Comparison of ENCODE assay signal across 7 cellular contexts in the genomic region with DNA sequence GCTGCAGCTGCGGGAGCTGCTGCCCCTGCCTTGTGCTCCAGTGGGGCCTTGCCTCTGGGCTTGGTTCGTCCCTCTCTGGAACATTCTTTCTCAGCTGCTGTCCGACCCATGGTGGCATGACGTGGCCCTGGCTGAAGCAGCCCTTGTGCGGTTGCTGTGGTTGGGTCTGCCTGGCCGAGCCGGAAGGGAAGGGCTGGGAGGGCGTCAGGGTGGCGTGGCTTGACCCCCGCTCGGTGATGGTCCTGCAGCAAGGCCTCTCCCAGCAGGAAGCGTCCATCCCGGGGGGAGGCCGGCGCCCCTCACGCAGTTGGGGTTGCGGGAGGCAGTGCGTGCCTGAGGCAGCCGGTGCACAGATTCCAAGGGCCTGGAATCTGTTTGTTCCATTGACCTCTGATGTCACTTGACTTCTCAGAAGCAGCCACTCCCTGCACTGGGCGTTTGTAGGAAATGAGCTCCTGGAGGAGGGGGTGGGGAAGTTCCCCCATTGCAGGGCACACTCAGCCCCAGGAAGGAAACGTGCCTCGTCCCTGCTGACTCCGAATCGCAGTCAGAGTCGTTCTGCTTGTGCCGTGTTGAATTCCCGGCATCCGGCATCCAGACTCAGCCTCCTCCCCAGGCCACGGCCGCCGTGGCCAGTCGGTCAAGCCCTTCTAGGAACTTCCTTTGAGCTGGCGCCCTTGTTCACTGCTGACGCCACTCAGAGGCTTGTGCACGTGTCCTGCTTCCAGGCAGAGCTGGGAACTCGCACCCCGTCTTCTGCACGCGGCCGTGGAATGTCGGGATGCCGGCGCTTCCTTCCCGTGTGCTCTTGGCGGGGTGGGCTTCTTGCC. TPM values are rescaled to one million over a fixed set of nuclear protein-coding genes. Genes with fewer than 3 reads are reported as not detected.
DNase-seq lines count a peak whose midpoint lies in the region; ATAC-seq and TF ChIP-seq lines count a peak whose summit lies in the region.
"Had no signal": no experiment of that assay in that cellular context is flagged by ENCODE, and none has a peak within 500 bp of the region (broad histone marks: within the 10 kb centered on the region; RNA-seq: fewer than 3 reads in every experiment).

No MANE protein-coding gene starts in this region.

- H3K4me3 ChIP-seq in left ventricle myocardium inferior: peak overlapping the region; percentile 42

- no peaks in the 10 kb centered on the region for H3K9me3 Mint-ChIP-seq in stimulated activated effector memory CD8-positive, alpha-beta T cell treated with anti-CD3 and anti-CD28 coated beads, Interleukin-12 subunit alpha, Interleukin-12 subunit beta, amount 100 ng/mL, for 72 hours

- H3K4me3 Mint-ChIP-seq in stimulated activated effector memory CD8-positive, alpha-beta T cell treated with anti-CD3 and anti-CD28 coated beads, Interleukin-12 subunit alpha, Interleukin-12 subunit beta, amount 100 ng/mL, for 72 hours: no peak overlapping the region

- no peak overlapping the region for H3K27ac Mint-ChIP-seq in stimulated activated effector memory CD8-positive, alpha-beta T cell treated with anti-CD3 and anti-CD28 coated beads, Interleukin-12 subunit alpha, Interleukin-12 subunit beta, amount 100 ng/mL, for 72 hours

- H3K36me3 ChIP-seq in left ventricle myocardium inferior: no peaks in the 10 kb centered on the region

- TF ChIP-seq CTCF in left ventricle myocardium inferior (IDR thresholded peaks at IDR 0.05; ENCODE audit: borderline replicate concordance): no peak

- DNase-seq in activated CD4-positive, alpha-beta T cell treated with anti-CD3 and anti-CD28 coated beads for 48 hours: peak; percentile 76
- DNase-seq in activated CD4-positive, alpha-beta T cell treated with anti-CD3 and anti-CD28 coated beads, Interleukin-2, amount 50 U/mL, for 1 hour: no peak
- DNase-seq in left ventricle myocardium inferior (peak; percentile 78), 8988T (no peak)
- DNase-seq in stimulated activated effector memory CD8-positive, alpha-beta T cell treated with anti-CD3 and anti-CD28 coated beads, Interleukin-12 subunit alpha, Interleukin-12 subunit beta, amount 100 ng/mL, for 72 hours (ENCODE audit: low spot score in 2 of 2): no peak

- H3K27ac ChIP-seq in left ventricle myocardium inferior (replicated peaks): peak overlapping the region; percentile 96
- H3K27ac ChIP-seq: C4-2B had no signal

- H3K27me3 ChIP-seq in left ventricle myocardium inferior (ENCODE audit: low read depth): no peaks in the 10 kb centered on the region

- H3K4me1 ChIP-seq in left ventricle myocardium inferior: peaks cover 72% of the 10 kb centered on the region

- peak; percentile 38 for ATAC-seq in stimulated activated effector memory CD8-positive, alpha-beta T cell treated with anti-CD3 and anti-CD28 coated beads, Interleukin-12 subunit alpha, Interleukin-12 subunit beta, amount 100 ng/mL, for 72 hours
- no peak for ATAC-seq in HG03139 (IDR thresholded peaks at IDR 0.05; ENCODE audit: unreplicated experiment)

- no peaks in the 10 kb centered on the region for H3K9me3 ChIP-seq in left ventricle myocardium inferior (replicated peaks)

- H3K36me3 Mint-ChIP-seq in stimulated activated effector memory CD8-positive, alpha-beta T cell treated with anti-CD3 and anti-CD28 coated beads, Interleukin-12 subunit alpha, Interleukin-12 subunit beta, amount 100 ng/mL, for 72 hours: peaks cover 8% of the 10 kb centered on the region

- H3K4me1 Mint-ChIP-seq in stimulated activated effector memory CD8-positive, alpha-beta T cell treated with anti-CD3 and anti-CD28 coated beads, Interleukin-12 subunit alpha, Interleukin-12 subunit beta, amount 100 ng/mL, for 72 hours: peaks cover 11% of the 10 kb centered on the region

- intact Hi-C loops in left ventricle myocardium inferior (cut with micrococcal nuclease): no loop called here

RNA-seq across cellular contexts. Expression of a gene that starts 9.7 kb away (rescaled TPM):
- total RNA-seq in left ventricle myocardium inferior: 0.27 TPM

RNA-seq across cellular contexts. Expression of a gene that starts 21.1 kb away (rescaled TPM):
- total RNA-seq in left ventricle myocardium inferior: 37.1 TPM

RNA-seq across cellular contexts. Expression of a gene that starts 21.1 kb away (rescaled TPM):
- 15.8 TPM for total RNA-seq in left ventricle myocardium inferior

RNA-seq across cellular contexts. Expression of a gene that starts 28.6 kb away (rescaled TPM):
- 9.6 TPM for total RNA-seq in left ventricle myocardium inferior

RNA-seq across cellular contexts. Expression of a gene that starts 33.5 kb away (rescaled TPM):
- 4.6 TPM for total RNA-seq in left ventricle myocardium inferior

Comparison
In these comparisons a context has a peak if more than half of its experiments do, and no peak if none do; other contexts are left out.
1. DNase-seq: peak in activated CD4-positive, alpha-beta T cell treated with anti-CD3 and anti-CD28 coated beads for 48 hours (single experiment) and left ventricle myocardium inferior (single experiment); none in activated CD4-positive, alpha-beta T cell treated with anti-CD3 and anti-CD28 coated beads, Interleukin-2, amount 50 U/mL, for 1 hour (single experiment), stimulated activated effector memory CD8-positive, alpha-beta T cell treated with anti-CD3 and anti-CD28 coated beads, Interleukin-12 subunit alpha, Interleukin-12 subunit beta, amount 100 ng/mL, for 72 hours (0 of 2) and 8988T (single experiment).